22 cellular contexts compared by ENCODE assay signal in genomic region chr5:81969226-81969625, GRCh38. TPM values are rescaled to one million over a fixed set of nuclear protein-coding genes. Genes with fewer than 3 reads are reported as not detected.
DNase-seq lines count a peak whose midpoint lies in the region; ATAC-seq and TF ChIP-seq lines count a peak whose summit lies in the region.
"Had no signal": no experiment of that assay in that cellular context is flagged by ENCODE, and none has a peak within 500 bp of the region (broad histone marks: within the 10 kb centered on the region; RNA-seq: fewer than 3 reads in every experiment).

No MANE protein-coding gene starts in this region.

- H3K9me3 ChIP-seq in T-helper 17 cell (ENCODE audit: control insufficient read depth, low read length, poor library complexity, severe bottlenecking): no peaks in the 10 kb centered on the region
- H3K9me3 ChIP-seq: BLaER1, Caco-2 had no signal

- H2BK120ac ChIP-seq in mesendoderm (ENCODE audit: low read depth, low read length): no peak overlapping the region

- H2BK5ac ChIP-seq in mesendoderm (ENCODE audit: low read length): no peak overlapping the region

- peaks cover 23% of the 10 kb centered on the region for H3K4me1 Mint-ChIP-seq in activated naive CD4-positive, alpha-beta T cell treated with anti-CD3 and anti-CD28 coated beads, Interleukin-2, amount 50 U/mL, for 24 hours
- peaks cover 14% of the 10 kb centered on the region for H3K4me1 Mint-ChIP-seq in T-helper 17 cell
- H3K4me1 Mint-ChIP-seq in type B pancreatic cell (ENCODE audit: unreplicated experiment): peaks cover 28% of the 10 kb centered on the region

- H3K79me1 ChIP-seq in mesendoderm (ENCODE audit: low read length): no peaks in the 10 kb centered on the region

- H3K36me3 ChIP-seq in mesendoderm (ENCODE audit: control insufficient read depth, insufficient read depth, low read length): no peaks in the 10 kb centered on the region
- H3K36me3 ChIP-seq: BLaER1 had no signal

- no peak overlapping the region for H3K4ac ChIP-seq in mesendoderm (ENCODE audit: low read depth, low read length)

- no peak for TF ChIP-seq CTCF in type B pancreatic cell (conservative IDR thresholded peaks at IDR 0.05)

- H2BK15ac ChIP-seq in mesendoderm (replicated peaks; ENCODE audit: low read depth): no peak overlapping the region

- no peaks in the 10 kb centered on the region for H3K36me3 Mint-ChIP-seq in activated naive CD4-positive, alpha-beta T cell treated with anti-CD3 and anti-CD28 coated beads, Interleukin-2, amount 50 U/mL, for 24 hours
- peaks cover 2% of the 10 kb centered on the region for H3K36me3 Mint-ChIP-seq in T-helper 17 cell (ENCODE audit: low read depth)
- no peaks in the 10 kb centered on the region for H3K36me3 Mint-ChIP-seq in type B pancreatic cell
- H3K36me3 Mint-ChIP-seq: CD4-positive, CD25-positive, alpha-beta regulatory T cell had no signal

- H3K4me3 ChIP-seq in mesendoderm (ENCODE audit: low read length): no peak overlapping the region
- H3K4me3 ChIP-seq: BLaER1, GM12878, GM23338 had no signal

- peak overlapping the region; percentile 12 for H3K27ac Mint-ChIP-seq in activated naive CD4-positive, alpha-beta T cell treated with anti-CD3 and anti-CD28 coated beads, Interleukin-2, amount 50 U/mL, for 24 hours
- H3K27ac Mint-ChIP-seq in T-helper 17 cell (no peak overlapping the region), type B pancreatic cell (peak overlapping the region; percentile 51)
- H3K27ac Mint-ChIP-seq: B cell; CD8-positive, alpha-beta T cell; GM23338; H9; HFFc6 had no signal

- H3K27me3 Mint-ChIP-seq in activated naive CD4-positive, alpha-beta T cell treated with anti-CD3 and anti-CD28 coated beads, Interleukin-2, amount 50 U/mL, for 24 hours: no peaks in the 10 kb centered on the region
- H3K27me3 Mint-ChIP-seq in T-helper 17 cell (no peaks in the 10 kb centered on the region), type B pancreatic cell (no peaks in the 10 kb centered on the region)
- H3K27me3 Mint-ChIP-seq: B cell had no signal

- H3K4me1 ChIP-seq in mesendoderm (ENCODE audit: control insufficient read depth, low read depth, low read length): peaks cover under 1% of the 10 kb centered on the region

- no peak overlapping the region for H2AK5ac ChIP-seq in mesendoderm (ENCODE audit: low read length)

- no peaks in the 10 kb centered on the region for H3K79me2 ChIP-seq in mesendoderm (ENCODE audit: control insufficient read depth, insufficient read depth, low read length)

- ATAC-seq in T-helper 17 cell: no peak
- no peak for ATAC-seq in GM18873 (IDR thresholded peaks at IDR 0.05; ENCODE audit: low FRiP score, unreplicated experiment)
- ATAC-seq: CD8-positive, alpha-beta T cell; GM12878; GM23338 had no signal

- no CpG with 5 or more reads among the region's 3 CpGs for WGBS in mesendoderm (ENCODE audit: extremely low coverage, insufficient coverage, low lambda C conversion rate)

- no peak overlapping the region for H4K8ac ChIP-seq in mesendoderm (ENCODE audit: low read depth, low read length)

- H3K4me2 ChIP-seq in mesendoderm (ENCODE audit: low read length): no peak overlapping the region
- H3K4me2 ChIP-seq: BLaER1 had no signal

- no peak overlapping the region for H3K4me3 Mint-ChIP-seq in activated naive CD4-positive, alpha-beta T cell treated with anti-CD3 and anti-CD28 coated beads, Interleukin-2, amount 50 U/mL, for 24 hours
- H3K4me3 Mint-ChIP-seq in T-helper 17 cell (peak overlapping the region; percentile 55), type B pancreatic cell (no peak overlapping the region)
- H3K4me3 Mint-ChIP-seq: B cell; CD8-positive, alpha-beta T cell; GM23338; H9; HFFc6 had no signal

- H3K27me3 ChIP-seq in mesendoderm (ENCODE audit: insufficient read depth, low read length, poor library complexity): no peaks in the 10 kb centered on the region
- H3K27me3 ChIP-seq: BLaER1 had no signal

- H3K56ac ChIP-seq in mesendoderm (ENCODE audit: low read length): no peak overlapping the region

- no peak overlapping the region for H3K9ac ChIP-seq in mesendoderm (ENCODE audit: low read length)
- H3K9ac ChIP-seq: BLaER1 had no signal

- DNase-seq in activated naive CD4-positive, alpha-beta T cell treated with Interleukin-2 at 50 U/mL for 16 hours: no peak
- DNase-seq in T-helper 17 cell (no peak), mesendoderm (peak; percentile 41), type B pancreatic cell (ENCODE audit: extremely low spot score, unreplicated experiment) (no peak), GM19238 (ENCODE audit: insufficient read length, low spot score) (no peak), SW480 (ENCODE audit: low spot score) (no peak)
- DNase-seq: Caco-2; CD4-positive, CD25-positive, alpha-beta regulatory T cell; CD8-positive, alpha-beta T cell; DMS153; DND-41; GDM1; H9; HFFc6 had no signal

- no peak overlapping the region for H3K23ac ChIP-seq in mesendoderm (ENCODE audit: low read length)

- no peak overlapping the region for H4K5ac ChIP-seq in mesendoderm (ENCODE audit: low read length)

- H3K9me3 Mint-ChIP-seq in activated naive CD4-positive, alpha-beta T cell treated with anti-CD3 and anti-CD28 coated beads, Interleukin-2, amount 50 U/mL, for 24 hours: no peaks in the 10 kb centered on the region
- H3K9me3 Mint-ChIP-seq in type B pancreatic cell: no peaks in the 10 kb centered on the region
- H3K9me3 Mint-ChIP-seq: CD4-positive, CD25-positive, alpha-beta regulatory T cell; CD8-positive, alpha-beta T cell; GM23338; H9; HFFc6 had no signal

- H3K18ac ChIP-seq in mesendoderm (ENCODE audit: low read length): no peak overlapping the region

- no peak overlapping the region for H3K27ac ChIP-seq in mesendoderm (ENCODE audit: low read depth, low read length)
- H3K27ac ChIP-seq: 22Rv1, BLaER1, C4-2B had no signal

RNA-seq across cellular contexts. Expression of gene ATG10, which starts 2.6 kb away (rescaled TPM):
- 1 to 10 TPM; 7.7 to 9.0 TPM for total RNA-seq in T-helper 17 cell
- 7.5 TPM for polyA plus RNA-seq in mesendoderm (2013, experiment 1 of 2)
- 6.5 TPM for polyA plus RNA-seq in mesendoderm (2013, experiment 2 of 2)
- total RNA-seq in type B pancreatic cell (ENCODE audit: low replicate concordance): 7.9 and 8.7 TPM in 2 replicates
